4 cellular contexts compared by ENCODE assay signal in the genomic region with DNA sequence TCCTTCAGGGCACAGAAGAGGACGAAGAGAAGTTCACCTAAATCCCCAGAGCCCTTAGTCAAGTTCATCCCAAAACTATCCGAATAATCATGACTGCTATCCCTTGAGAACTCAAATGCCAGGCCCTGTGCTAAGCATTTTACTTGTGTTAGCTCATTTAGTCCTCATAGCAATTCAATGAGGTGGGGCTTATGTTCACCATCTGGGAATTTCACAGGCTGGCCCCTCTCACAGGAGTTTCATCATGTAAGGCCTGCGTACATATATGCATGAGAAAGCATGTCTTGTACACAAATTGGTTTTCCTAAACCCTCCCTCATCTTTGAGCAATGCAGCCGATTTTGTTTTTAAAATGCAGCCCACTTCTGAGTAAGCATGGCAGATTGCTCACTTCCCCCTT. TPM values are rescaled to one million over a fixed set of nuclear protein-coding genes. Genes with fewer than 3 reads are reported as not detected.
"Had no signal": no experiment of that assay in that cellular context is flagged by ENCODE, and none has a peak within 500 bp of the region (broad histone marks: within the 10 kb centered on the region; RNA-seq: fewer than 3 reads in every experiment).

No MANE protein-coding gene starts in this region.

RNA-seq across cellular contexts. Expression of a gene that starts 12.9 kb away (rescaled TPM):
- polyA plus RNA-seq: aorta, endothelial cell of umbilical vein, foreskin keratinocyte, heart left ventricle had no signal
